18 cellular contexts compared by ENCODE assay signal in genomic region chr2:37875332-37875976, GRCh38. TPM values are rescaled to one million over a fixed set of nuclear protein-coding genes. Genes with fewer than 3 reads are reported as not detected.
A peak's percentile ranks its signal among the peaks of the same experiment; 100 is the strongest.
DNase-seq lines count a peak whose midpoint lies in the region; ATAC-seq and TF ChIP-seq lines count a peak whose summit lies in the region.
"Had no signal": no experiment of that assay in that cellular context is flagged by ENCODE, and none has a peak within 500 bp of the region (broad histone marks: within the 10 kb centered on the region; RNA-seq: fewer than 3 reads in every experiment).

No MANE protein-coding gene starts in this region.

- H3K27me3 Mint-ChIP-seq in activated T-cell treated with anti-CD3 and anti-CD28 coated beads, Interleukin-2, amount 50 U/mL, for 4 hours (ENCODE audit: low read depth): peaks cover 6% of the 10 kb centered on the region

- H3K4me3 ChIP-seq in GM08714 (ENCODE audit: low read length) (peak overlapping the region; percentile 23; the same call in 1 of the 2 replicates), lung (no peak overlapping the region)
- H3K4me3 ChIP-seq: dorsolateral prefrontal cortex, psoas muscle had no signal

- no peak for TF ChIP-seq CTCF in lung (IDR thresholded peaks at IDR 0.05; ENCODE audit: control extremely low read depth, extremely low read depth)

- ATAC-seq in lung (ENCODE audit: insufficient read depth, low FRiP score) (no peak), sciatic nerve (peak; percentile 57), GM21447 (IDR thresholded peaks at IDR 0.05; ENCODE audit: unreplicated experiment) (no peak)
- no peak for ATAC-seq in activated T-cell treated with anti-CD3 and anti-CD28 coated beads, Interleukin-2, amount 50 U/mL, for 4 hours
- ATAC-seq: psoas muscle had no signal

- H3K4me3 Mint-ChIP-seq in activated T-cell treated with anti-CD3 and anti-CD28 coated beads, Interleukin-2, amount 50 U/mL, for 4 hours: no peak overlapping the region
- H3K4me3 Mint-ChIP-seq: activated naive CD8-positive, alpha-beta T cell treated with anti-CD3 and anti-CD28 coated beads for 36 hours; CD8-positive, alpha-beta memory T cell; stimulated activated naive CD8-positive, alpha-beta T cell treated with anti-CD3 and anti-CD28 coated beads, Interleukin-15, Interleukin-2, amounts not matched to agents 100 ng/mL and 50 ng/mL, for 24 hours had no signal

- peaks cover 36% of the 10 kb centered on the region for H3K4me1 Mint-ChIP-seq in activated T-cell treated with anti-CD3 and anti-CD28 coated beads, Interleukin-2, amount 50 U/mL, for 4 hours (ENCODE audit: low read depth)
- H3K4me1 Mint-ChIP-seq: CD8-positive, alpha-beta memory T cell had no signal

- peak overlapping the region; percentile 2 to 28 for H3K27ac ChIP-seq in lung (ENCODE audit: low read depth in 1 of 2, low read length in 1 of 2)
- H3K27ac ChIP-seq: dorsolateral prefrontal cortex, psoas muscle, RWPE1, VCaP had no signal

- H3K4me1 ChIP-seq in lung (ENCODE audit: control insufficient read depth in 2 of 2, insufficient read depth in 2 of 2, low read length in 2 of 2): peaks cover 1 to 14% of the 10 kb centered on the region in 2 donors

- no peaks in the 10 kb centered on the region for H3K9me3 Mint-ChIP-seq in activated T-cell treated with anti-CD3 and anti-CD28 coated beads, Interleukin-2, amount 50 U/mL, for 4 hours
- H3K9me3 Mint-ChIP-seq: activated naive CD8-positive, alpha-beta T cell treated with anti-CD3 and anti-CD28 coated beads for 36 hours; CD8-positive, alpha-beta memory T cell; stimulated activated naive CD8-positive, alpha-beta T cell treated with anti-CD3 and anti-CD28 coated beads, Interleukin-15, Interleukin-2, amounts not matched to agents 100 ng/mL and 50 ng/mL, for 24 hours had no signal

- no peaks in the 10 kb centered on the region for H3K9me3 ChIP-seq in lung (ENCODE audit: control insufficient read depth in 2 of 2, insufficient read depth in 1 of 2, low read length in 1 of 2)
- H3K9me3 ChIP-seq: psoas muscle had no signal

- intact Hi-C loops in sciatic nerve (cut with DNase I): no loop called here

- DNase-seq in ecto neural progenitor cell (ENCODE audit: low spot score): peak; percentile 54
- DNase-seq in lung (ENCODE audit: low spot score): no peak
- DNase-seq in sciatic nerve (ENCODE audit: low spot score): no peak
- DNase-seq in activated T-cell treated with anti-CD3 and anti-CD28 coated beads, Interleukin-2, amount 50 U/mL, for 4 hours: no peak
- DNase-seq in NAMALWA (ENCODE audit: low spot score): no peak
- DNase-seq in central memory CD4-positive, alpha-beta T cell: no peak
- DNase-seq: activated naive CD8-positive, alpha-beta T cell treated with anti-CD3 and anti-CD28 coated beads for 36 hours; CD8-positive, alpha-beta memory T cell; dorsolateral prefrontal cortex; kidney; NCI-H1694; NK-92 treated with Interleukin-12 subunit alpha and Interleukin-12 subunit beta, amount 100 ng/mL, for 24 hours; psoas muscle had no signal

- WGBS in lung, 2 donors: 51% methylated on average over 17 to 18 of the region's 18 CpGs

- no peaks in the 10 kb centered on the region for H3K27me3 ChIP-seq in lung (ENCODE audit: control insufficient read depth, insufficient read depth)
- H3K27me3 ChIP-seq: dorsolateral prefrontal cortex had no signal

- no peaks in the 10 kb centered on the region for H3K36me3 Mint-ChIP-seq in activated T-cell treated with anti-CD3 and anti-CD28 coated beads, Interleukin-2, amount 50 U/mL, for 4 hours (ENCODE audit: insufficient read depth)
- H3K36me3 Mint-ChIP-seq: activated naive CD8-positive, alpha-beta T cell treated with anti-CD3 and anti-CD28 coated beads for 36 hours; CD8-positive, alpha-beta memory T cell had no signal

- H3K36me3 ChIP-seq in lung (ENCODE audit: control insufficient read depth in 2 of 2, insufficient read depth in 2 of 2, low read length in 2 of 2): no peaks in the 10 kb centered on the region

RNA-seq across cellular contexts. Expression of gene RMDN2, which starts 49.6 kb away (rescaled TPM):
- 10 to 100 TPM; 15.9 to 37.9 TPM for total RNA-seq in lung
- 10 to 100 TPM in 1 of 2 donors, 1 to 10 TPM in 1; 7.7 to 20.8 TPM for polyA plus RNA-seq in lung
- total RNA-seq in sciatic nerve: 24.0 TPM
- total RNA-seq in activated T-cell treated with anti-CD3 and anti-CD28 coated beads, Interleukin-2, amount 50 U/mL, for 4 hours: 1 to 10 TPM; 3.4 to 4.3 (median 3.8) TPM
